12 cellular contexts compared by ENCODE assay signal in genomic region chr3:62607287-62608029, GRCh38.
DNase-seq lines count a peak whose midpoint lies in the region; ATAC-seq and TF ChIP-seq lines count a peak whose summit lies in the region.
"Had no signal": no experiment of that assay in that cellular context is flagged by ENCODE, and none has a peak within 500 bp of the region (broad histone marks: within the 10 kb centered on the region; RNA-seq: fewer than 3 reads in every experiment).

No MANE protein-coding gene starts in this region.

- peaks cover 12% of the 10 kb centered on the region for H3K4me1 ChIP-seq in left ventricle myocardium inferior

- no peak for TF ChIP-seq CTCF in left ventricle myocardium inferior (IDR thresholded peaks at IDR 0.05; ENCODE audit: borderline replicate concordance)

- DNase-seq in A172 (ENCODE audit: low spot score) = peak; percentile 90
- DNase-seq in HS-27A (ENCODE audit: low read depth) = peak; percentile 96
- DNase-seq in amniotic epithelial cell (ENCODE audit: low read depth) = peak; percentile 47
- DNase-seq in left ventricle myocardium inferior = peak; percentile 53
- DNase-seq in occipital lobe (lab: John Stamatoyannopoulos, UW) = no peak
- DNase-seq in HPDE6-E6E7 (ENCODE audit: extremely low spot score) = no peak
- DNase-seq: activated naive CD4-positive, alpha-beta T cell treated with anti-CD3 and anti-CD28 coated beads for 36 hours; foreskin melanocyte; naive thymus-derived CD8-positive, alpha-beta T cell; stimulated activated CD4-positive, alpha-beta T cell treated with anti-CD3 and anti-CD28 coated beads, Interleukin-4, amount 100 ng/mL, for 4 hours had no signal

- intact Hi-C loops in left ventricle myocardium inferior (cut with micrococcal nuclease) = no loop called here

- no peaks in the 10 kb centered on the region for H3K36me3 ChIP-seq in left ventricle myocardium inferior

- ATAC-seq in HG02870 (IDR thresholded peaks at IDR 0.05; ENCODE audit: unreplicated experiment) (no peak), HG03442 (IDR thresholded peaks at IDR 0.05; ENCODE audit: unreplicated experiment) (no peak)
- ATAC-seq: naive thymus-derived CD8-positive, alpha-beta T cell had no signal

- H3K27ac ChIP-seq in left ventricle myocardium inferior (replicated peaks) = no peak overlapping the region

- no peaks in the 10 kb centered on the region for H3K9me3 ChIP-seq in left ventricle myocardium inferior (replicated peaks)

- no peaks in the 10 kb centered on the region for H3K27me3 ChIP-seq in left ventricle myocardium inferior (ENCODE audit: low read depth)

- no peak overlapping the region for H3K4me3 ChIP-seq in left ventricle myocardium inferior

Comparison
In these comparisons a context has a peak if more than half of its experiments do, and no peak if none do; other contexts are left out.
1. DNase-seq: peak in A172 (single experiment), HS-27A (single experiment), amniotic epithelial cell (single experiment) and left ventricle myocardium inferior (single experiment); none in occipital lobe (single experiment) and HPDE6-E6E7 (single experiment).